ENCODE assay signal across 1 cellular context in the genomic region with DNA sequence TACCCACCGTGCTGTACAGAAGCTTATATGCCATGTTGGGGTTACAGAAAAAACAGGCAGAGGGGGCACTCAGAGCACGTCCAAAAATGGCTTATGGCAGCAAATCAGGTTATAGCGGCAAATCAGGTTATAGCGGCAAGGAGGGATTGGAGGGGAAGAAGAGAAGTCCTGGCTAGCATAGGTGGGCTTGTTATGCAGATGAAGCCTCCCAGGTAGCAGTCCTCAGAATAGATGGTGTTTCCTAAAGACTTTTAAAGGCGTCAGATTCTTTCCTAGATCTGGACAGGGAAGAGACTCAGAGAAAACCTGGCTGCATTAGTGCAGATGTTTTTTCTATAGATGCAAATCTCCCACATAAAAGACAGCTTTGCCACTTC.
TF ChIP-seq lines count a peak whose summit lies in the region.

No MANE protein-coding gene starts in this region.

TF ChIP-seq in GM23338, 12 proteins besides CTCF, POLR2A, EP300 and RAD21 (continued from another document):
- TF ChIP-seq, protein P1, sequence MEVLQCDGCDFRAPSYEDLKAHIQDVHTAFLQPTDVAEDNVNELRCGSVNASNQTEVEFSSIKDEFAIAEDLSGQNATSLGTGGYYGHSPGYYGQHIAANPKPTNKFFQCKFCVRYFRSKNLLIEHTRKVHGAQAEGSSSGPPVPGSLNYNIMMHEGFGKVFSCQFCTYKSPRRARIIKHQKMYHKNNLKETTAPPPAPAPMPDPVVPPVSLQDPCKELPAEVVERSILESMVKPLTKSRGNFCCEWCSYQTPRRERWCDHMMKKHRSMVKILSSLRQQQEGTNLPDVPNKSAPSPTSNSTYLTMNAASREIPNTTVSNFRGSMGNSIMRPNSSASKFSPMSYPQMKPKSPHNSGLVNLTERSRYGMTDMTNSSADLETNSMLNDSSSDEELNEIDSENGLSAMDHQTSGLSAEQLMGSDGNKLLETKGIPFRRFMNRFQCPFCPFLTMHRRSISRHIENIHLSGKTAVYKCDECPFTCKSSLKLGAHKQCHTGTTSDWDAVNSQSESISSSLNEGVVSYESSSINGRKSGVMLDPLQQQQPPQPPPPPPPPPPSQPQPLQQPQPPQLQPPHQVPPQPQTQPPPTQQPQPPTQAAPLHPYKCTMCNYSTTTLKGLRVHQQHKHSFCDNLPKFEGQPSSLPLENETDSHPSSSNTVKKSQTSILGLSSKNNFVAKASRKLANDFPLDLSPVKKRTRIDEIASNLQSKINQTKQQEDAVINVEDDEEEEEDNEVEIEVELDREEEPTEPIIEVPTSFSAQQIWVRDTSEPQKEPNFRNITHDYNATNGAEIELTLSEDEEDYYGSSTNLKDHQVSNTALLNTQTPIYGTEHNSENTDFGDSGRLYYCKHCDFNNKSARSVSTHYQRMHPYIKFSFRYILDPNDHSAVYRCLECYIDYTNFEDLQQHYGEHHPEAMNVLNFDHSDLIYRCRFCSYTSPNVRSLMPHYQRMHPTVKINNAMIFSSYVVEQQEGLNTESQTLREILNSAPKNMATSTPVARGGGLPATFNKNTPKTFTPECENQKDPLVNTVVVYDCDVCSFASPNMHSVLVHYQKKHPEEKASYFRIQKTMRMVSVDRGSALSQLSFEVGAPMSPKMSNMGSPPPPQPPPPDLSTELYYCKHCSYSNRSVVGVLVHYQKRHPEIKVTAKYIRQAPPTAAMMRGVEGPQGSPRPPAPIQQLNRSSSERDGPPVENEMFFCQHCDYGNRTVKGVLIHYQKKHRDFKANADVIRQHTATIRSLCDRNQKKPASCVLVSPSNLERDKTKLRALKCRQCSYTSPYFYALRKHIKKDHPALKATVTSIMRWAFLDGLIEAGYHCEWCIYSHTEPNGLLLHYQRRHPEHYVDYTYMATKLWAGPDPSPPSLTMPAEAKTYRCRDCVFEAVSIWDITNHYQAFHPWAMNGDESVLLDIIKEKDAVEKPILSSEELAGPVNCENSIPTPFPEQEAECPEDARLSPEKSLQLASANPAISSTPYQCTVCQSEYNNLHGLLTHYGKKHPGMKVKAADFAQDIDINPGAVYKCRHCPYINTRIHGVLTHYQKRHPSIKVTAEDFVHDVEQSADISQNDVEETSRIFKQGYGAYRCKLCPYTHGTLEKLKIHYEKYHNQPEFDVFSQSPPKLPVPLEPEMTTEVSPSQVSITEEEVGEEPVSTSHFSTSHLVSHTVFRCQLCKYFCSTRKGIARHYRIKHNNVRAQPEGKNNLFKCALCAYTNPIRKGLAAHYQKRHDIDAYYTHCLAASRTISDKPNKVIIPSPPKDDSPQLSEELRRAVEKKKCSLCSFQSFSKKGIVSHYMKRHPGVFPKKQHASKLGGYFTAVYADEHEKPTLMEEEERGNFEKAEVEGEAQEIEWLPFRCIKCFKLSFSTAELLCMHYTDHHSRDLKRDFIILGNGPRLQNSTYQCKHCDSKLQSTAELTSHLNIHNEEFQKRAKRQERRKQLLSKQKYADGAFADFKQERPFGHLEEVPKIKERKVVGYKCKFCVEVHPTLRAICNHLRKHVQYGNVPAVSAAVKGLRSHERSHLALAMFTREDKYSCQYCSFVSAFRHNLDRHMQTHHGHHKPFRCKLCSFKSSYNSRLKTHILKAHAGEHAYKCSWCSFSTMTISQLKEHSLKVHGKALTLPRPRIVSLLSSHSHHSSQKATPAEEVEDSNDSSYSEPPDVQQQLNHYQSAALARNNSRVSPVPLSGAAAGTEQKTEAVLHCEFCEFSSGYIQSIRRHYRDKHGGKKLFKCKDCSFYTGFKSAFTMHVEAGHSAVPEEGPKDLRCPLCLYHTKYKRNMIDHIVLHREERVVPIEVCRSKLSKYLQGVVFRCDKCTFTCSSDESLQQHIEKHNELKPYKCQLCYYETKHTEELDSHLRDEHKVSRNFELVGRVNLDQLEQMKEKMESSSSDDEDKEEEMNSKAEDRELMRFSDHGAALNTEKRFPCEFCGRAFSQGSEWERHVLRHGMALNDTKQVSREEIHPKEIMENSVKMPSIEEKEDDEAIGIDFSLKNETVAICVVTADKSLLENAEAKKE (CRISPR knock-in tag; IDR thresholded peaks at IDR 0.05): no peak
- no peak for TF ChIP-seq JUNB (IDR thresholded peaks at IDR 0.05; ENCODE audit: unreplicated experiment)
- TF ChIP-seq, protein P2, sequence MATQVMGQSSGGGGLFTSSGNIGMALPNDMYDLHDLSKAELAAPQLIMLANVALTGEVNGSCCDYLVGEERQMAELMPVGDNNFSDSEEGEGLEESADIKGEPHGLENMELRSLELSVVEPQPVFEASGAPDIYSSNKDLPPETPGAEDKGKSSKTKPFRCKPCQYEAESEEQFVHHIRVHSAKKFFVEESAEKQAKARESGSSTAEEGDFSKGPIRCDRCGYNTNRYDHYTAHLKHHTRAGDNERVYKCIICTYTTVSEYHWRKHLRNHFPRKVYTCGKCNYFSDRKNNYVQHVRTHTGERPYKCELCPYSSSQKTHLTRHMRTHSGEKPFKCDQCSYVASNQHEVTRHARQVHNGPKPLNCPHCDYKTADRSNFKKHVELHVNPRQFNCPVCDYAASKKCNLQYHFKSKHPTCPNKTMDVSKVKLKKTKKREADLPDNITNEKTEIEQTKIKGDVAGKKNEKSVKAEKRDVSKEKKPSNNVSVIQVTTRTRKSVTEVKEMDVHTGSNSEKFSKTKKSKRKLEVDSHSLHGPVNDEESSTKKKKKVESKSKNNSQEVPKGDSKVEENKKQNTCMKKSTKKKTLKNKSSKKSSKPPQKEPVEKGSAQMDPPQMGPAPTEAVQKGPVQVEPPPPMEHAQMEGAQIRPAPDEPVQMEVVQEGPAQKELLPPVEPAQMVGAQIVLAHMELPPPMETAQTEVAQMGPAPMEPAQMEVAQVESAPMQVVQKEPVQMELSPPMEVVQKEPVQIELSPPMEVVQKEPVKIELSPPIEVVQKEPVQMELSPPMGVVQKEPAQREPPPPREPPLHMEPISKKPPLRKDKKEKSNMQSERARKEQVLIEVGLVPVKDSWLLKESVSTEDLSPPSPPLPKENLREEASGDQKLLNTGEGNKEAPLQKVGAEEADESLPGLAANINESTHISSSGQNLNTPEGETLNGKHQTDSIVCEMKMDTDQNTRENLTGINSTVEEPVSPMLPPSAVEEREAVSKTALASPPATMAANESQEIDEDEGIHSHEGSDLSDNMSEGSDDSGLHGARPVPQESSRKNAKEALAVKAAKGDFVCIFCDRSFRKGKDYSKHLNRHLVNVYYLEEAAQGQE (IDR thresholded peaks at IDR 0.05; ENCODE audit: unreplicated experiment): no peak
- TF ChIP-seq STAT1 (IDR thresholded peaks at IDR 0.05; ENCODE audit: unreplicated experiment): no peak
- no peak for TF ChIP-seq POLR2AphosphoS5 (IDR thresholded peaks at IDR 0.05; ENCODE audit: low read depth)
